ENCODE assay signal across 1 cellular context in genomic region chr19:17685451-17686026, GRCh38.
TF ChIP-seq lines count a peak whose summit lies in the region.

No MANE protein-coding gene starts in this region.

TF ChIP-seq in HepG2, 621 proteins besides CTCF, POLR2A, EP300 and RAD21:
- no peak for TF ChIP-seq ZNF737 (CRISPR knock-in tag; IDR thresholded peaks at IDR 0.05; ENCODE audit: borderline replicate concordance)
- no peak for TF ChIP-seq ZNF792 (CRISPR knock-in tag; IDR thresholded peaks at IDR 0.05)
- no peak for TF ChIP-seq MXI1 (IDR thresholded peaks at IDR 0.05; ENCODE audit: borderline replicate concordance, low read depth, low read length)
- TF ChIP-seq, protein P1, sequence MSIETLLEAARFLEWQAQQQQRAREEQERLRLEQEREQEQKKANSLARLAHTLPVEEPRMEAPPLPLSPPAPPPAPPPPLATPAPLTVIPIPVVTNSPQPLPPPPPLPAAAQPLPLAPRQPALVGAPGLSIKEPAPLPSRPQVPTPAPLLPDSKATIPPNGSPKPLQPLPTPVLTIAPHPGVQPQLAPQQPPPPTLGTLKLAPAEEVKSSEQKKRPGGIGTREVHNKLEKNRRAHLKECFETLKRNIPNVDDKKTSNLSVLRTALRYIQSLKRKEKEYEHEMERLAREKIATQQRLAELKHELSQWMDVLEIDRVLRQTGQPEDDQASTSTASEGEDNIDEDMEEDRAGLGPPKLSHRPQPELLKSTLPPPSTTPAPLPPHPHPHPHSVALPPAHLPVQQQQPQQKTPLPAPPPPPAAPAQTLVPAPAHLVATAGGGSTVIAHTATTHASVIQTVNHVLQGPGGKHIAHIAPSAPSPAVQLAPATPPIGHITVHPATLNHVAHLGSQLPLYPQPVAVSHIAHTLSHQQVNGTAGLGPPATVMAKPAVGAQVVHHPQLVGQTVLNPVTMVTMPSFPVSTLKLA (IDR thresholded peaks at IDR 0.05): peak; percentile 99
TF ChIP-seq in HepG2: peak in this region for 1.
